Comparison of ENCODE assay signal across 8 cellular contexts in the genomic region with DNA sequence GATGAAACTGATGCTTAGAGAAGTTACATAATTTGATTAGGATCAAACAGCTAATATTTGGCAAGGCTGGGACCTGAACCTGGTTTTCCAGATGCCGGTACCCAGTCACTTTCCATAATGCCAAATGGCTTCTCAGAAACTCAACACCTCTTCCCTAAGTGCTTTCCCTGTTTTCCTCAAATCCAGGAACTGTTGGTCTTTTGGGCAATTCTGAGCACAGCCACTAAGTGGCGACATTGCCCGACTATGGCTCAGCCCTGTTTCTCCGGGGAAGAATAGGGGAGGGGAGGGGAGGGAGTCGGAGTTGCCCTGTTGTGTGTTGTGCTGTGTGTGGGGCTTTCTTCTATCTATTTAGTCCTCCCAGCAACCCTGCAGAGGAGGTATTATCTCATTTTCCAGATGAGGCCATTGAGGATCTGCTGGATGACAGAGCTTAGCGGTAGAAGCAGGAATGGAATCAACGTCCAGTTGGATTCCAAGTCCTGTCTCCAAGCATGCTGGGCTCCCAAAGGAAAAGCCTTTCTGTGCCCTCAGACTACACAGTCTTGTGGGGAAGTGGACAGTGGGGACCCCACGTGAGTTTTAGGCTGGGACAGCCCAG. TPM values are rescaled to one million over a fixed set of nuclear protein-coding genes. Genes with fewer than 3 reads are reported as not detected.
A peak's percentile ranks its signal among the peaks of the same experiment; 100 is the strongest.
DNase-seq lines count a peak whose midpoint lies in the region; ATAC-seq, FAIRE-seq and TF ChIP-seq lines count a peak whose summit lies in the region.
"Not testable (repeated sequence)": the region's sequence is repeated elsewhere in the genome, so short reads cannot be mapped to it uniquely, and the experiment has no call there.

No MANE protein-coding gene starts in this region.

- dilution Hi-C loops in keratinocyte (cut with MboI; ENCODE audit: extremely low pct_ligation_motif_present, low sequenced_read_pairs) = not testable (repeated sequence)

- DNase-seq in A549 (ENCODE audit: low read depth in 1 of 2, low spot score in 1 of 2) (peak in 1 of 2 experiments; percentile 22), NCI-H82 treated with DMSO at 0.1 percent for 48 hours (lab: John Stamatoyannopoulos, UW; ENCODE audit: unreplicated experiment) (peak; percentile 17), WERI-Rb-1 (peak; percentile 58), ecto neural progenitor cell (ENCODE audit: low spot score) (peak; percentile 51), neural progenitor cell (ENCODE audit: low spot score) (peak; percentile 44)
- not testable (repeated sequence) for DNase-seq in GM12865 (ENCODE audit: low read depth); LNCaP clone FGC (ENCODE audit: low read depth); keratinocyte (ENCODE audit: low read depth, low spot score)

- not testable (repeated sequence) for H3K27me3 ChIP-seq in WERI-Rb-1 (ENCODE audit: insufficient read depth, low read depth, severe bottlenecking); neural progenitor cell
- peaks cover 12% of the 10 kb centered on the region for H3K27me3 ChIP-seq in keratinocyte (ENCODE audit: control insufficient read depth, extremely low read depth, insufficient read depth, low read length)

- not testable (repeated sequence) for H3K27me3 Mint-ChIP-seq in neural progenitor cell (ENCODE audit: insufficient read depth, low read depth)

- TF ChIP-seq EP300 in A549 (IDR thresholded peaks at IDR 0.05) = not testable (repeated sequence)

- not testable (repeated sequence) for TF ChIP-seq CTCF in A549 (IDR thresholded peaks at IDR 0.05)
- TF ChIP-seq CTCF in GM12865 (IDR thresholded peaks at IDR 0.05; ENCODE audit: insufficient read depth, low read depth, low read length, missing control alignments) = peak; percentile 36
- peak; percentile 48 for TF ChIP-seq CTCF in LNCaP clone FGC (IDR thresholded peaks at IDR 0.05; ENCODE audit: control insufficient read depth, extremely low read depth, insufficient read depth)
- TF ChIP-seq CTCF in WERI-Rb-1 (IDR thresholded peaks at IDR 0.05; ENCODE audit: low read depth, low read length) = peak; percentile 46
- peak in 2 of 3 experiments; percentile 11 to 29 for TF ChIP-seq CTCF in keratinocyte (optimal IDR thresholded peaks at IDR 0.05 in 1 of 3, IDR thresholded peaks at IDR 0.05 in 1 of 3, conservative IDR thresholded peaks at IDR 0.05 in 1 of 3; ENCODE audit: extremely low read depth in 1 of 3, insufficient read depth in 2 of 3, low read length in 3 of 3)
- TF ChIP-seq CTCF in neural progenitor cell (IDR thresholded peaks at IDR 0.05) = peak; percentile 56

- WGBS in A549 (ENCODE audit: missing lambda C conversion rate) = 14% methylated on average over 5 of the region's 8 CpGs

- not testable (repeated sequence) for TF ChIP-seq POLR2A in A549 (IDR thresholded peaks at IDR 0.05; ENCODE audit: low read length)

- ATAC-seq in A549 = peak; percentile 63 to 89; a peak in 4 of 6 replicates

- not testable (repeated sequence) for H3K36me3 Mint-ChIP-seq in neural progenitor cell

- not testable (repeated sequence) for H4K20me1 ChIP-seq in keratinocyte (ENCODE audit: control insufficient read depth, extremely low read depth, insufficient read depth, low read length); neural progenitor cell (ENCODE audit: low read depth)

- not testable (repeated sequence) for H3K9me1 ChIP-seq in keratinocyte (ENCODE audit: control insufficient read depth, extremely low read depth, insufficient read depth, low read length)

- not testable (repeated sequence) for H3K4me2 ChIP-seq in A549; keratinocyte (ENCODE audit: control insufficient read depth, extremely low read depth, insufficient read depth, low read depth, low read length); neural progenitor cell

- not testable (repeated sequence) for H3F3A ChIP-seq in neural progenitor cell (ENCODE audit: low read depth)

- H3K9me3 ChIP-seq in A549; WERI-Rb-1 (ENCODE audit: severe bottlenecking); keratinocyte (ENCODE audit: control insufficient read depth, low read depth, low read length); neural progenitor cell (ENCODE audit: low read depth): not testable (repeated sequence)

- H3K4me1 Mint-ChIP-seq in neural progenitor cell = not testable (repeated sequence)

- CTCF ChIA-PET in A549 (lab: Yijun Ruan, JAX) = interaction anchor here (1.0 to 5.4 kb wide), 9 partner anchors 9 to 757 kb away, joined by 3 to 25 read pairs (median 4); no protein-coding TSS in a partner anchor

- H3K27ac Mint-ChIP-seq in neural progenitor cell = not testable (repeated sequence)

- TF ChIP-seq RAD21 in A549 (conservative IDR thresholded peaks at IDR 0.05 in 1 of 2, IDR thresholded peaks at IDR 0.05 in 1 of 2) = not testable (repeated sequence)

- not testable (repeated sequence) for H3K27ac ChIP-seq in A549; WERI-Rb-1; keratinocyte (ENCODE audit: control insufficient read depth, insufficient read depth, low read length); neural progenitor cell

- H3K4me3 Mint-ChIP-seq in neural progenitor cell = not testable (repeated sequence)

- H3K9ac ChIP-seq in keratinocyte (ENCODE audit: control insufficient read depth, extremely low read depth, insufficient read depth, low read length); neural progenitor cell: not testable (repeated sequence)

- H3K79me2 ChIP-seq in keratinocyte (ENCODE audit: control insufficient read depth, insufficient read depth, low read length); neural progenitor cell (ENCODE audit: low read depth): not testable (repeated sequence)

- not testable (repeated sequence) for H3K36me3 ChIP-seq in WERI-Rb-1; keratinocyte (ENCODE audit: control insufficient read depth in 2 of 2, extremely low read depth in 1 of 2, insufficient read depth in 2 of 2, low read length in 2 of 2); neural progenitor cell

- not testable (repeated sequence) for H3K9me3 Mint-ChIP-seq in neural progenitor cell

- POLR2A ChIA-PET in A549 (lab: Yijun Ruan, JAX) = not testable (repeated sequence)

- H3K4me3 ChIP-seq in A549; GM12865 (ENCODE audit: low read depth, low read length); LNCaP clone FGC (ENCODE audit: low read depth, low read length); WERI-Rb-1 (ENCODE audit: low read depth, low read length); keratinocyte (ENCODE audit: control insufficient read depth in 2 of 3, extremely low read depth in 1 of 3, insufficient read depth in 2 of 3, low read depth in 1 of 3, low read length in 3 of 3); neural progenitor cell: not testable (repeated sequence)

- H3K4me1 ChIP-seq in A549; keratinocyte (ENCODE audit: control insufficient read depth, extremely low read depth, insufficient read depth, low read length): not testable (repeated sequence)
- H3K4me1 ChIP-seq in neural progenitor cell = peaks cover 11% of the 10 kb centered on the region

- FAIRE-seq in A549 (lab: Jason Lieb, UNC) = peak; percentile 46
- peak; percentile 89 for FAIRE-seq in keratinocyte (lab: Jason Lieb, UNC)

- not testable (repeated sequence) for H2AFZ ChIP-seq in keratinocyte (ENCODE audit: control insufficient read depth, low read length)
- peak overlapping the region; percentile 61 for H2AFZ ChIP-seq in neural progenitor cell (replicated peaks)

RNA-seq across cellular contexts. Expression of a gene that starts 33.8 kb away (rescaled TPM):
- polyA plus RNA-seq in A549 (2011; rRNA removed) (12.3 and 14.5 TPM in 2 replicates), A549 (2017; fragmentation: RNase III; extraction: RNeasy Plus Mini Kit Qiagen cat#74134 plus additional on column Dnase treatment) (10.2 to 11.1 TPM (median 11.1 TPM) in 3 replicates), keratinocyte (16.7 to 22.3 TPM (median 21.2 TPM) in 3 replicates)
- polyA plus RNA-seq in A549 (2012; cell fraction: cytosol; rRNA removed) = 3.5 and 3.9 TPM in 2 replicates
- polyA plus RNA-seq in A549 (2012; cell fraction: nucleus; rRNA removed) = 3.6 and 5.2 TPM in 2 replicates
- 27.8 and 30.7 TPM in 2 replicates for polyA minus RNA-seq in A549 (2011; rRNA and poly(A)+ RNA removed)
- polyA plus RNA-seq in keratinocyte (2011; ENCODE audit: low read depth) = 16.0 TPM
- 11.0 and 14.0 TPM in 2 replicates for polyA plus RNA-seq in keratinocyte (2011; cell fraction: cytosol; rRNA removed)
- polyA plus RNA-seq in keratinocyte (2011; cell fraction: nucleus; rRNA removed) = 34.6 and 39.9 TPM in 2 replicates
- 20.3 and 25.8 TPM in 2 replicates for polyA plus RNA-seq in keratinocyte (2012; ENCODE audit: low replicate concordance)
- polyA minus RNA-seq in keratinocyte = 23.1 to 53.1 TPM (median 42.1 TPM) in 3 replicates
- 25.3 TPM for polyA minus RNA-seq in keratinocyte (2011; cell fraction: cytosol; rRNA and poly(A)+ RNA removed)
- polyA minus RNA-seq in keratinocyte (2011; cell fraction: nucleus; rRNA and poly(A)+ RNA removed) = 31.2 and 45.8 TPM in 2 replicates
- 13.7 and 19.5 TPM in 2 replicates for total RNA-seq in neural progenitor cell (ENCODE audit: low replicate concordance)
